16 cellular contexts compared by ENCODE assay signal in genomic region chr7:92639956-92640355, GRCh38. TPM values are rescaled to one million over a fixed set of nuclear protein-coding genes. Genes with fewer than 3 reads are reported as not detected.
DNase-seq lines count a peak whose midpoint lies in the region; ATAC-seq lines count a peak whose summit lies in the region.
"Had no signal": no experiment of that assay in that cellular context is flagged by ENCODE, and none has a peak within 500 bp of the region (broad histone marks: within the 10 kb centered on the region; RNA-seq: fewer than 3 reads in every experiment).

No MANE protein-coding gene starts in this region.

- peak; percentile 20 for DNase-seq in NCI-H510A treated with DMSO at 0.1 percent for 48 hours (lab: John Stamatoyannopoulos, UW)
- no peak for DNase-seq in NCI-H510A (lab: John Stamatoyannopoulos, UW)
- peak; percentile 31 for DNase-seq in left ventricle myocardium superior
- no peak for DNase-seq in left cardiac atrium
- DNase-seq in activated T-helper 1 cell treated with anti-CD3 and anti-CD28 coated beads, Interleukin-12 subunit alpha, Interleukin-12 subunit beta, Interleukin-2, Interleukin-4 antibody, amounts not matched to agents 30 ng/mL and 10 ng/mL and 1 ng/mL, durations not matched to agents 14 hours and 24 hours and 36 hours (ENCODE audit: low spot score) = no peak
- no peak for DNase-seq in stimulated activated naive CD8-positive, alpha-beta T cell treated with anti-CD3 and anti-CD28 coated beads, Interleukin-15, amount 100 ng/mL, for 72 hours
- no peak for DNase-seq in CD8-positive, alpha-beta memory T cell
- no peak for DNase-seq in pons (ENCODE audit: low spot score)
- DNase-seq: adrenal gland; effector memory CD4-positive, alpha-beta T cell; head of caudate nucleus; NCI-H2171; stomach had no signal

- POLR2A ChIA-PET in CD8-positive, alpha-beta memory T cell (lab: Charles Lee) = interaction anchor here (0.7 kb wide), 1 partner anchor 163 kb away, joined by 3 read pairs; no protein-coding TSS in a partner anchor

- no peaks in the 10 kb centered on the region for H3K9me3 ChIP-seq in CD8-positive, alpha-beta memory T cell (ENCODE audit: low read length)
- H3K9me3 ChIP-seq: adrenal gland, SJSA1, stomach had no signal

- peak overlapping the region; percentile 68 for H3K4me3 Mint-ChIP-seq in activated T-helper 1 cell treated with anti-CD3 and anti-CD28 coated beads, Interleukin-12 subunit alpha, Interleukin-12 subunit beta, Interleukin-2, Interleukin-4 antibody, amounts not matched to agents 30 ng/mL and 10 ng/mL and 1 ng/mL, durations not matched to agents 14 hours and 24 hours and 36 hours
- H3K4me3 Mint-ChIP-seq in stimulated activated naive CD8-positive, alpha-beta T cell treated with anti-CD3 and anti-CD28 coated beads, Interleukin-15, amount 100 ng/mL, for 72 hours = peak overlapping the region; percentile 66 to 68
- peak overlapping the region in 2 of 7 donors; percentile 11 to 58 for H3K4me3 Mint-ChIP-seq in CD8-positive, alpha-beta memory T cell

- peak overlapping the region; percentile 96 for H3K27ac Mint-ChIP-seq in activated T-helper 1 cell treated with anti-CD3 and anti-CD28 coated beads, Interleukin-12 subunit alpha, Interleukin-12 subunit beta, Interleukin-2, Interleukin-4 antibody, amounts not matched to agents 30 ng/mL and 10 ng/mL and 1 ng/mL, durations not matched to agents 14 hours and 24 hours and 36 hours
- H3K27ac Mint-ChIP-seq in stimulated activated naive CD8-positive, alpha-beta T cell treated with anti-CD3 and anti-CD28 coated beads, Interleukin-15, amount 100 ng/mL, for 72 hours = peak overlapping the region; percentile 93 to 95
- peak overlapping the region in 3 of 8 donors; percentile 53 to 79 (median 78) for H3K27ac Mint-ChIP-seq in CD8-positive, alpha-beta memory T cell

- no peak overlapping the region for H3K4me3 ChIP-seq in CD8-positive, alpha-beta memory T cell (ENCODE audit: low read length)
- H3K4me3 ChIP-seq: adrenal gland, SJSA1, stomach had no signal

- H3K36me3 ChIP-seq in CD8-positive, alpha-beta memory T cell (ENCODE audit: insufficient read depth, low read length) = no peaks in the 10 kb centered on the region
- H3K36me3 ChIP-seq: adrenal gland, stomach had no signal

- peaks cover 80% of the 10 kb centered on the region for H3K4me1 Mint-ChIP-seq in activated T-helper 1 cell treated with anti-CD3 and anti-CD28 coated beads, Interleukin-12 subunit alpha, Interleukin-12 subunit beta, Interleukin-2, Interleukin-4 antibody, amounts not matched to agents 30 ng/mL and 10 ng/mL and 1 ng/mL, durations not matched to agents 14 hours and 24 hours and 36 hours (ENCODE audit: low read depth)
- H3K4me1 Mint-ChIP-seq in stimulated activated naive CD8-positive, alpha-beta T cell treated with anti-CD3 and anti-CD28 coated beads, Interleukin-15, amount 100 ng/mL, for 72 hours = peaks cover 92% of the 10 kb centered on the region
- H3K4me1 Mint-ChIP-seq in CD8-positive, alpha-beta memory T cell = peaks cover 42 to 66% (median 62%) of the 10 kb centered on the region in 3 donors

- H3K4me1 ChIP-seq in CD8-positive, alpha-beta memory T cell (ENCODE audit: insufficient read depth, low read length) = peaks cover 33% of the 10 kb centered on the region

- H3K27ac ChIP-seq in CD8-positive, alpha-beta memory T cell (ENCODE audit: low read depth, low read length) = no peak overlapping the region
- H3K27ac ChIP-seq: adrenal gland, C4-2B, SJSA1, stomach had no signal

- H3K27me3 ChIP-seq in CD8-positive, alpha-beta memory T cell (ENCODE audit: insufficient read depth, low read length, poor library complexity, severe bottlenecking) = no peaks in the 10 kb centered on the region
- H3K27me3 ChIP-seq: adrenal gland, SJSA1, stomach had no signal

- CTCF ChIA-PET in CD8-positive, alpha-beta memory T cell (lab: Charles Lee) = interaction anchor here (1.8 kb wide), 1 partner anchor 19 kb away, joined by 8 read pairs; no protein-coding TSS in a partner anchor

- no peaks in the 10 kb centered on the region for H3K9me3 Mint-ChIP-seq in activated T-helper 1 cell treated with anti-CD3 and anti-CD28 coated beads, Interleukin-12 subunit alpha, Interleukin-12 subunit beta, Interleukin-2, Interleukin-4 antibody, amounts not matched to agents 30 ng/mL and 10 ng/mL and 1 ng/mL, durations not matched to agents 14 hours and 24 hours and 36 hours
- no peaks in the 10 kb centered on the region for H3K9me3 Mint-ChIP-seq in stimulated activated naive CD8-positive, alpha-beta T cell treated with anti-CD3 and anti-CD28 coated beads, Interleukin-15, amount 100 ng/mL, for 72 hours
- no peaks in the 10 kb centered on the region for H3K9me3 Mint-ChIP-seq in CD8-positive, alpha-beta memory T cell

- intact Hi-C loops in left ventricle myocardium superior (cut with micrococcal nuclease) (loop anchor here (10.0 kb wide), 1 partner anchor 55 kb away; no protein-coding TSS in a partner anchor), left cardiac atrium (cut with DNase I) (no loop called here)
- intact Hi-C loops in activated T-helper 1 cell treated with anti-CD3 and anti-CD28 coated beads, Interleukin-12 subunit alpha, Interleukin-12 subunit beta, Interleukin-2, Interleukin-4 antibody, amounts not matched to agents 30 ng/mL and 10 ng/mL and 1 ng/mL, durations not matched to agents 14 hours and 24 hours and 36 hours (cut with micrococcal nuclease) = no loop called here

- peaks cover 46% of the 10 kb centered on the region for H3K36me3 Mint-ChIP-seq in activated T-helper 1 cell treated with anti-CD3 and anti-CD28 coated beads, Interleukin-12 subunit alpha, Interleukin-12 subunit beta, Interleukin-2, Interleukin-4 antibody, amounts not matched to agents 30 ng/mL and 10 ng/mL and 1 ng/mL, durations not matched to agents 14 hours and 24 hours and 36 hours (ENCODE audit: low read depth)
- no peaks in the 10 kb centered on the region for H3K36me3 Mint-ChIP-seq in CD8-positive, alpha-beta memory T cell

- no peaks in the 10 kb centered on the region for H3K27me3 Mint-ChIP-seq in activated T-helper 1 cell treated with anti-CD3 and anti-CD28 coated beads, Interleukin-12 subunit alpha, Interleukin-12 subunit beta, Interleukin-2, Interleukin-4 antibody, amounts not matched to agents 30 ng/mL and 10 ng/mL and 1 ng/mL, durations not matched to agents 14 hours and 24 hours and 36 hours (ENCODE audit: insufficient read depth)
- no peaks in the 10 kb centered on the region for H3K27me3 Mint-ChIP-seq in stimulated activated naive CD8-positive, alpha-beta T cell treated with anti-CD3 and anti-CD28 coated beads, Interleukin-15, amount 100 ng/mL, for 72 hours
- no peaks in the 10 kb centered on the region for H3K27me3 Mint-ChIP-seq in CD8-positive, alpha-beta memory T cell

- no peak for ATAC-seq in left ventricle myocardium superior
- no peak for ATAC-seq in left cardiac atrium
- no peak for ATAC-seq in stimulated activated naive CD8-positive, alpha-beta T cell treated with anti-CD3 and anti-CD28 coated beads, Interleukin-15, amount 100 ng/mL, for 72 hours
- ATAC-seq: HCT116 had no signal

RNA-seq across cellular contexts. Expression of gene FAM133B, which starts 49.8 kb away (rescaled TPM):
- total RNA-seq in left ventricle myocardium superior (14.8 TPM), left cardiac atrium (10 to 100 TPM; 13.0 to 14.2 TPM)
- total RNA-seq in activated T-helper 1 cell treated with anti-CD3 and anti-CD28 coated beads, Interleukin-12 subunit alpha, Interleukin-12 subunit beta, Interleukin-2, Interleukin-4 antibody, amounts not matched to agents 30 ng/mL and 10 ng/mL and 1 ng/mL, durations not matched to agents 14 hours and 24 hours and 36 hours = 39.3 and 42.7 TPM in 2 replicates
- 10 to 100 TPM; 29.3 to 31.5 TPM for total RNA-seq in CD8-positive, alpha-beta memory T cell
- 20.8 TPM for polyA plus RNA-seq in CD8-positive, alpha-beta memory T cell

Comparison
In these comparisons a context has a peak if more than half of its experiments do, and no peak if none do; other contexts are left out.
1. DNase-seq: peak in NCI-H510A treated with DMSO at 0.1 percent for 48 hours (single experiment) and left ventricle myocardium superior (single experiment); none in NCI-H510A (single experiment), left cardiac atrium (single experiment), activated T-helper 1 cell treated with anti-CD3 and anti-CD28 coated beads, Interleukin-12 subunit alpha, Interleukin-12 subunit beta, Interleukin-2, Interleukin-4 antibody, amounts not matched to agents 30 ng/mL and 10 ng/mL and 1 ng/mL, durations not matched to agents 14 hours and 24 hours and 36 hours (single experiment), stimulated activated naive CD8-positive, alpha-beta T cell treated with anti-CD3 and anti-CD28 coated beads, Interleukin-15, amount 100 ng/mL, for 72 hours (0 of 2), CD8-positive, alpha-beta memory T cell (0 of 5) and pons (single experiment).